Comparison of ENCODE assay signal across 33 cellular contexts in the genomic region with DNA sequence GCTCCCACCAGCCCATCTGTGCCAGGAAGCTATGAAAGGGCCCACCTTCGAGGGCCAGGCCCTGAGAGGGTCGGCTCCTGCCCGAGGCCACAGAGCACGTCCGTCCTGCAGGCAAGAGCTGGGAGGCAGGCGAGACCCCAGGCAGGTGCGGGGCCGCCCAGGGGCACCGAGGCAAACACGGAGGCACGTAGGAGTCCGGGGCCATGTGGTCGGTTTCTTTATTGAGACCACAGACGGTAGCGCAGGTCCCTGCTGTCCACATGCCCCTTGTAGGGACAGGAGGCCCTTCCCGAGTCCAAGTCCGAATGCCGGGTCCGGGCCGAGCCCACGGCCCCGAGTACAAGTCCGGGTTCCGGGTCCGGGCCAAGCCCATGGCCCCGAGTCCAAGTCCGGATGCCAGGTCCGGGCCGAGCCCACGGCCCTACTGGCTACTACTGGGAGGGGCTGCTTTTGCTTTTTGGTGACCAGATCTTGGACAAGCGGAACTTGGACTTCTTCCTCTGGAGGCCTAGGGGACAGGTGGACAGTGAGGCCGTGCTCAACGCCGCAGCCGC.
"Had no signal": no experiment of that assay in that cellular context is flagged by ENCODE, and none has a peak within 500 bp of the region (broad histone marks: within the 10 kb centered on the region; RNA-seq: fewer than 3 reads in every experiment).

No MANE protein-coding gene starts in this region.

- FAIRE-seq: endometrium, endothelial cell of umbilical vein had no signal

- H3K4me3 ChIP-seq: ascending aorta, breast epithelium, cardiac muscle cell, colonic mucosa, esophagus squamous epithelium, gastroesophageal sphincter had no signal

- H3K36me3 Mint-ChIP-seq: activated CD4-positive, alpha-beta memory T cell treated with anti-CD3 and anti-CD28 coated beads for 36 hours; activated naive CD4-positive, alpha-beta T cell treated with anti-CD3 and anti-CD28 coated beads, Interleukin-2, amount 10 ng/mL, durations not matched to agents 7 days and 5 days; activated naive CD4-positive, alpha-beta T cell treated with anti-CD3 and anti-CD28 coated beads, Interleukin-2, amount 50 U/mL, for 72 hours; activated naive CD8-positive, alpha-beta T cell treated with anti-CD3 and anti-CD28 coated beads, Interleukin-2, amount 10 ng/mL, durations not matched to agents 7 days and 5 days; brain had no signal

- H3K27me3 Mint-ChIP-seq: brain had no signal

- H3K36me3 ChIP-seq: breast epithelium, cardiac muscle cell, colonic mucosa, WERI-Rb-1 had no signal

- H3K27ac Mint-ChIP-seq: activated CD4-positive, alpha-beta memory T cell treated with anti-CD3 and anti-CD28 coated beads for 36 hours; activated CD4-positive, alpha-beta T cell treated with anti-CD3 and anti-CD28 coated beads for 36 hours; activated CD4-positive, alpha-beta T cell treated with anti-CD3 and anti-CD28 coated beads, Interleukin-2, amount 10 ng/mL, durations not matched to agents 24 days and 14 days; activated naive CD4-positive, alpha-beta T cell treated with anti-CD3 and anti-CD28 coated beads, Interleukin-2, amount 10 ng/mL, durations not matched to agents 7 days and 5 days; activated naive CD4-positive, alpha-beta T cell treated with anti-CD3 and anti-CD28 coated beads, Interleukin-2, amount 50 U/mL, for 72 hours; activated naive CD8-positive, alpha-beta T cell treated with anti-CD3 and anti-CD28 coated beads, Interleukin-2, amount 10 ng/mL, durations not matched to agents 7 days and 5 days; activated T-cell treated with anti-CD3 and anti-CD28 coated beads, Interleukin-2, amount 50 U/mL, for 24 hours; activated T-cell treated with anti-CD3 and anti-CD28 coated beads, Interleukin-2, amount 50 U/mL, for 72 hours; brain; T-helper 17 cell; T-helper 2 cell treated with Interferon-gamma antibody and Interleukin-4, amounts not matched to agents 5 μg/mL and 100 μg/mL, for 36 hours had no signal

- H3K9me3 Mint-ChIP-seq: activated CD4-positive, alpha-beta memory T cell treated with anti-CD3 and anti-CD28 coated beads for 36 hours; activated CD4-positive, alpha-beta T cell treated with anti-CD3 and anti-CD28 coated beads, Interleukin-2, amount 10 ng/mL, durations not matched to agents 24 days and 14 days; activated naive CD4-positive, alpha-beta T cell treated with anti-CD3 and anti-CD28 coated beads, Interleukin-2, amount 50 U/mL, for 72 hours; activated naive CD8-positive, alpha-beta T cell treated with anti-CD3 and anti-CD28 coated beads, Interleukin-2, amount 10 ng/mL, durations not matched to agents 7 days and 5 days; activated T-cell treated with anti-CD3 and anti-CD28 coated beads, Interleukin-2, amount 50 U/mL, for 24 hours; activated T-cell treated with anti-CD3 and anti-CD28 coated beads, Interleukin-2, amount 50 U/mL, for 72 hours; T-helper 2 cell treated with Interferon-gamma antibody and Interleukin-4, amounts not matched to agents 5 μg/mL and 100 μg/mL, for 36 hours had no signal

- H3K27ac ChIP-seq: ascending aorta, breast epithelium, cardiac muscle cell, colonic mucosa, epithelial cell of prostate, esophagus squamous epithelium, gastroesophageal sphincter, WERI-Rb-1 had no signal

- H3K4me1 ChIP-seq: ascending aorta, breast epithelium, colonic mucosa had no signal

- ATAC-seq: activated CD4-positive, alpha-beta T cell treated with anti-CD3 and anti-CD28 coated beads for 36 hours; activated naive CD4-positive, alpha-beta T cell treated with anti-CD3 and anti-CD28 coated beads, Interleukin-2, amount 50 U/mL, for 72 hours; activated T-cell treated with anti-CD3 and anti-CD28 coated beads, Interleukin-2, amount 50 U/mL, for 72 hours; gastroesophageal sphincter; T-helper 17 cell had no signal

- H3K9me3 ChIP-seq: ascending aorta, breast epithelium, colonic mucosa, esophagus squamous epithelium, gastroesophageal sphincter had no signal

- H3K27me3 ChIP-seq: ascending aorta, cardiac muscle cell, colonic mucosa had no signal

- H3K4me3 Mint-ChIP-seq: activated CD4-positive, alpha-beta memory T cell treated with anti-CD3 and anti-CD28 coated beads for 36 hours; activated CD4-positive, alpha-beta T cell treated with anti-CD3 and anti-CD28 coated beads for 36 hours; activated CD4-positive, alpha-beta T cell treated with anti-CD3 and anti-CD28 coated beads, Interleukin-2, amount 10 ng/mL, durations not matched to agents 24 days and 14 days; activated naive CD4-positive, alpha-beta T cell treated with anti-CD3 and anti-CD28 coated beads, Interleukin-2, amount 10 ng/mL, durations not matched to agents 7 days and 5 days; activated naive CD8-positive, alpha-beta T cell treated with anti-CD3 and anti-CD28 coated beads, Interleukin-2, amount 10 ng/mL, durations not matched to agents 7 days and 5 days; activated T-cell treated with anti-CD3 and anti-CD28 coated beads, Interleukin-2, amount 50 U/mL, for 24 hours; activated T-cell treated with anti-CD3 and anti-CD28 coated beads, Interleukin-2, amount 50 U/mL, for 72 hours; brain; T-helper 17 cell; T-helper 2 cell treated with Interferon-gamma antibody and Interleukin-4, amounts not matched to agents 5 μg/mL and 100 μg/mL, for 36 hours had no signal

- DNase-seq: activated CD4-positive, alpha-beta memory T cell treated with anti-CD3 and anti-CD28 coated beads for 36 hours; activated CD4-positive, alpha-beta T cell treated with anti-CD3 and anti-CD28 coated beads for 36 hours; activated CD4-positive, alpha-beta T cell treated with anti-CD3 and anti-CD28 coated beads, Interleukin-2, amount 10 ng/mL, durations not matched to agents 24 days and 14 days; activated CD4-positive, CD25-positive, alpha-beta regulatory T cell; activated CD4-positive, CD25-positive, alpha-beta regulatory T cell treated with anti-CD3 and anti-CD28 coated beads, Interleukin-2, amount 50 U/mL, for 72 hours; activated CD8-positive, alpha-beta memory T cell treated with anti-CD3 and anti-CD28 coated beads, Interleukin-2, amount 50 U/mL, for 48 hours; activated gamma-delta T cell; activated naive CD4-positive, alpha-beta T cell; activated naive CD4-positive, alpha-beta T cell treated with anti-CD3 and anti-CD28 coated beads, Interleukin-2, amount 10 ng/mL, durations not matched to agents 7 days and 5 days; activated naive CD8-positive, alpha-beta T cell treated with anti-CD3 and anti-CD28 coated beads, Interleukin-2, amount 10 ng/mL, durations not matched to agents 7 days and 5 days; activated T-cell treated with anti-CD3 and anti-CD28 coated beads for 4 hours; activated T-cell treated with anti-CD3 and anti-CD28 coated beads, Interleukin-2, amount 50 U/mL, for 24 hours; activated T-cell treated with anti-CD3 and anti-CD28 coated beads, Interleukin-2, amount 50 U/mL, for 72 hours; central memory CD4-positive, alpha-beta T cell; cerebellar nuclear complex; colonic mucosa; effector CD8-positive, alpha-beta T cell; esophagus squamous epithelium; foreskin melanocyte; T-helper 1 cell; T-helper 17 cell; T1000; WERI-Rb-1 had no signal
